Comparison of ENCODE assay signal across 35 cellular contexts in the genomic region with DNA sequence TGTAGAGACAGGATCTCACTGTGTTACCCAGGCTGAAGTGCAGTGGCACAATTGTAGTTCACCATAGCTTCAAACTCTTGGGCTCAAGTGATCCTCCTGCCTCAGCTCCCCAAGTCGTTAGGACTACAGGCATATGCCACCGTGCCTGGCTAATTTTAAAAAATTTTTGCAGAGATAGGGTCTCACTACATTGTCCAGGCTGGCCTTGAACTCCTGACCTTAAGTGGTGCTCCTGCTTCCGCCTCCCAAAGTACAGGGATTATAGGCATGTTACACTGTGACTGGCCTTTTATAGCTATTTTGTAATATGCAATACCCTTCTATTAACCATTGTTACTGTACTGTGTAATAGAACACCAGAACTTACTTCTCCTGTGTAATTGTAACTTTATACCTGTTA.
"Had no signal": no experiment of that assay in that cellular context is flagged by ENCODE, and none has a peak within 500 bp of the region (broad histone marks: within the 10 kb centered on the region; RNA-seq: fewer than 3 reads in every experiment).

No MANE protein-coding gene starts in this region.

- DNase-seq: Karpas-422, Kasumi-1, MG63, MM.1S, MV-4-11, NCI-H1048, NCI-H1092, NCI-H1092 treated with DMSO at 0.1 percent for 48 hours, NCI-H1105, NCI-H1105 treated with DMSO at 0.1 percent for 48 hours, NCI-H1417, NCI-H1417 treated with DMSO at 0.1 percent for 48 hours, NCI-H1436, NCI-H1436 treated with DMSO at 0.1 percent for 48 hours, NCI-H146, NCI-H1694, NCI-H1694 treated with DMSO at 0.1 percent for 48 hours, NCI-H187, NCI-H187 treated with DMSO at 0.1 percent for 48 hours, NCI-H1930, NCI-H2029, NCI-H2029 treated with DMSO at 0.1 percent for 48 hours, NCI-H2081, NCI-H2081 treated with DMSO at 0.1 percent for 48 hours, NCI-H2107, NCI-H2171, NCI-H2171 treated with DMSO at 0.1 percent for 48 hours, NCI-H2227 treated with DMSO at 0.1 percent for 48 hours, NCI-H226, NCI-H345, NCI-H446, NCI-H446 treated with DMSO at 0.1 percent for 48 hours, NCI-H510A, NCI-H510A treated with DMSO at 0.1 percent for 48 hours, NCI-H524 had no signal

- H3K27me3 ChIP-seq: MG63 had no signal

- H3K4me3 ChIP-seq: MG63 had no signal
